In genomic region chr12:80472912-80473500, GRCh38 we compare ENCODE assay signal across 8 cellular contexts. TPM values are rescaled to one million over a fixed set of nuclear protein-coding genes. Genes with fewer than 3 reads are reported as not detected.
A peak's percentile ranks its signal among the peaks of the same experiment; 100 is the strongest.
DNase-seq lines count a peak whose midpoint lies in the region; ATAC-seq and TF ChIP-seq lines count a peak whose summit lies in the region.

No MANE protein-coding gene starts in this region.

- H3K4me1 Mint-ChIP-seq in activated CD8-positive, alpha-beta memory T cell treated with anti-CD3 and anti-CD28 coated beads, Interleukin-2, amount 10 ng/mL, durations not matched to agents 7 days and 5 days: no peaks in the 10 kb centered on the region

- H3K4me3 Mint-ChIP-seq in activated CD8-positive, alpha-beta memory T cell treated with anti-CD3 and anti-CD28 coated beads, Interleukin-2, amount 10 ng/mL, durations not matched to agents 7 days and 5 days: no peak overlapping the region

- no peak for TF ChIP-seq POLR2A in prostate gland (IDR thresholded peaks at IDR 0.05)

- H3K9me3 ChIP-seq in AG04450 (ENCODE audit: control insufficient read depth, insufficient read depth, low read length) (peaks cover 2% of the 10 kb centered on the region; the same call in 1 of the 2 replicates), prostate gland (no peaks in the 10 kb centered on the region)

- H3K36me3 ChIP-seq in prostate gland: no peaks in the 10 kb centered on the region

- H3K9me3 Mint-ChIP-seq in activated CD8-positive, alpha-beta memory T cell treated with anti-CD3 and anti-CD28 coated beads, Interleukin-2, amount 10 ng/mL, durations not matched to agents 7 days and 5 days (ENCODE audit: low read depth): peaks cover 3% of the 10 kb centered on the region

- no peaks in the 10 kb centered on the region for H3K36me3 Mint-ChIP-seq in activated CD8-positive, alpha-beta memory T cell treated with anti-CD3 and anti-CD28 coated beads, Interleukin-2, amount 10 ng/mL, durations not matched to agents 7 days and 5 days

- POLR2A ChIA-PET in AG04450 (lab: Yijun Ruan, JAX): no interaction called here

- CTCF ChIA-PET in AG04450 (lab: Charles Lee): interaction anchor here (0.6 to 2.2 kb wide), 21 partner anchors 15 to 1183 kb away, joined by 3 to 7 read pairs (median 3); no protein-coding TSS in a partner anchor
- CTCF ChIA-PET in activated CD8-positive, alpha-beta memory T cell treated with anti-CD3 and anti-CD28 coated beads, Interleukin-2, amount 10 ng/mL, durations not matched to agents 7 days and 5 days (lab: Charles Lee): no interaction called here

- DNase-seq in AG04450 (ENCODE audit: low read depth, low spot score) (peak; percentile 41), HT1080 (ENCODE audit: low read depth) (peak; percentile 69), OCI-M1 (lab: John Stamatoyannopoulos, UW) (peak; percentile 78), epithelial cell of esophagus (ENCODE audit: low read depth) (peak; percentile 71), prostate gland (ENCODE audit: low spot score) (no peak)
- DNase-seq in activated CD8-positive, alpha-beta memory T cell treated with anti-CD3 and anti-CD28 coated beads, Interleukin-2, amount 10 ng/mL, durations not matched to agents 7 days and 5 days: no peak

- H3K27ac ChIP-seq in AG04450 (ENCODE audit: low read depth, low read length) (no peak overlapping the region), prostate gland (no peak overlapping the region)

- intact Hi-C loops in prostate gland (cut with DNase I): loop anchor here (5.0 kb wide), 2 partner anchors 61 to 289 kb away; no protein-coding TSS in a partner anchor

- no peak overlapping the region for H3K27ac Mint-ChIP-seq in activated CD8-positive, alpha-beta memory T cell treated with anti-CD3 and anti-CD28 coated beads, Interleukin-2, amount 10 ng/mL, durations not matched to agents 7 days and 5 days

- H3K27me3 ChIP-seq in AG04450 (ENCODE audit: control insufficient read depth, insufficient read depth, low read length): no peaks in the 10 kb centered on the region
- no peaks in the 10 kb centered on the region for H3K27me3 ChIP-seq in prostate gland (replicated peaks; ENCODE audit: insufficient read depth)

- H3K4me3 ChIP-seq in AG04450 (ENCODE audit: low read depth, low read length) (no peak overlapping the region), epithelial cell of esophagus (ENCODE audit: low read length) (no peak overlapping the region), prostate gland (no peak overlapping the region)

- ATAC-seq in GM18858 (IDR thresholded peaks at IDR 0.05; ENCODE audit: unreplicated experiment) (peak; percentile 81), HG03025 (IDR thresholded peaks at IDR 0.05; ENCODE audit: low FRiP score, unreplicated experiment) (no peak)
- no peak for ATAC-seq in activated CD8-positive, alpha-beta memory T cell treated with anti-CD3 and anti-CD28 coated beads, Interleukin-2, amount 10 ng/mL, durations not matched to agents 7 days and 5 days

- 11% methylated on average over 4 of the region's 4 CpGs for WGBS in prostate gland

- no peaks in the 10 kb centered on the region for H3K4me1 ChIP-seq in prostate gland (replicated peaks)

- TF ChIP-seq CTCF in AG04450 (IDR thresholded peaks at IDR 0.05; ENCODE audit: low read depth, low read length) (peak; percentile 66), epithelial cell of esophagus (IDR thresholded peaks at IDR 0.05; ENCODE audit: insufficient read depth, low read depth, low read length, missing control alignments) (peak; percentile 62), prostate gland (IDR thresholded peaks at IDR 0.05) (peak in 3 of 4 experiments; percentile 35 to 47 (median 41))

- no peaks in the 10 kb centered on the region for H3K27me3 Mint-ChIP-seq in activated CD8-positive, alpha-beta memory T cell treated with anti-CD3 and anti-CD28 coated beads, Interleukin-2, amount 10 ng/mL, durations not matched to agents 7 days and 5 days

RNA-seq across cellular contexts. Expression of gene PTPRQ, which starts 29.0 kb away (rescaled TPM):
- 0.76 and 1.1 TPM in 2 replicates for polyA plus RNA-seq in AG04450 (2011; rRNA removed)
- polyA minus RNA-seq in AG04450 (2011; rRNA and poly(A)+ RNA removed): 0.64 and 1.1 TPM in 2 replicates
- total RNA-seq in HT1080 (2014; rRNA removed; shearing (Covaris generic)): not detected in 2 replicates
- not detected in 2 replicates for polyA plus RNA-seq in HT1080 (2015; cell fraction: cytosol; rRNA removed)
- not detected in 2 replicates for polyA plus RNA-seq in HT1080 (2015; cell fraction: nucleus; rRNA removed)
- 1 to 10 TPM; 1.9 to 7.4 TPM for total RNA-seq in prostate gland
- total RNA-seq in activated CD8-positive, alpha-beta memory T cell treated with anti-CD3 and anti-CD28 coated beads, Interleukin-2, amount 10 ng/mL, durations not matched to agents 7 days and 5 days: not detected

Comparison
In these comparisons a context has a peak if more than half of its experiments do, and no peak if none do; other contexts are left out.
1. DNase-seq: peak in AG04450 (single experiment), HT1080 (single experiment), OCI-M1 (single experiment) and epithelial cell of esophagus (single experiment); none in prostate gland (single experiment) and activated CD8-positive, alpha-beta memory T cell treated with anti-CD3 and anti-CD28 coated beads, Interleukin-2, amount 10 ng/mL, durations not matched to agents 7 days and 5 days (single experiment).
2. Peak in every context shown above with its lines, with median percentiles within 50 percentile points of each other: CTCF ChIP-seq.